ENCODE assay signal across 2 cellular contexts in genomic region chr3:116150655-116151054, GRCh38.
TF ChIP-seq lines count a peak whose summit lies in the region.

No MANE protein-coding gene starts in this region.

TF ChIP-seq in HepG2, 621 proteins besides CTCF, POLR2A, EP300 and RAD21:
- TF ChIP-seq ZNF891 (CRISPR knock-in tag; IDR thresholded peaks at IDR 0.05) (no peak), MAFF (IDR thresholded peaks at IDR 0.05; ENCODE audit: low read depth, low read length) (peak; percentile 76; the same call in 1 of the 2 replicates), MAFK (conservative IDR thresholded peaks at IDR 0.05 in 1 of 2, IDR thresholded peaks at IDR 0.05 in 1 of 2; ENCODE audit: low read length in 2 of 2) (peak; percentile 59 to 85; a peak in 3 of 4 replicates)

TF ChIP-seq in K562, 482 proteins besides CTCF, POLR2A, EP300 and RAD21:
- TF ChIP-seq ZNF764 (CRISPR knock-in tag; IDR thresholded peaks at IDR 0.05; ENCODE audit: low read depth), result no peak
- peak; percentile 84 for TF ChIP-seq ZNF316 (IDR thresholded peaks at IDR 0.05)
- TF ChIP-seq BHLHE40 (IDR thresholded peaks at IDR 0.05; ENCODE audit: low read length), result no peak
- no peak for TF ChIP-seq MITF (IDR thresholded peaks at IDR 0.05)
- TF ChIP-seq MAFG (tag; conservative IDR thresholded peaks at IDR 0.05), result peak; percentile 59
- no peak for TF ChIP-seq TBP (optimal IDR thresholded peaks at IDR 0.05; ENCODE audit: low read depth, low read length)
- no peak for TF ChIP-seq TAF15 (IDR thresholded peaks at IDR 0.05; ENCODE audit: low read depth, low read length)
- no peak for TF ChIP-seq TEAD2 (tag; IDR thresholded peaks at IDR 0.05)
- no peak for TF ChIP-seq NFIC (IDR thresholded peaks at IDR 0.05)
- TF ChIP-seq ZEB2 (IDR thresholded peaks at IDR 0.05), result no peak
- TF ChIP-seq MAFK (IDR thresholded peaks at IDR 0.05; ENCODE audit: low read length), result peak; percentile 50; the same call in 1 of the 2 replicates
- TF ChIP-seq TRIM24 (IDR thresholded peaks at IDR 0.05), result no peak
- no peak for TF ChIP-seq XRCC4 (IDR thresholded peaks at IDR 0.05; ENCODE audit: extremely low read depth, insufficient read depth, insufficient read length)
- no peak for TF ChIP-seq ZNF41 (CRISPR knock-in tag; conservative IDR thresholded peaks at IDR 0.05)
- TF ChIP-seq ZNF282 (CRISPR knock-in tag; IDR thresholded peaks at IDR 0.05), result no peak
- TF ChIP-seq FOXJ3 (CRISPR knock-in tag; IDR thresholded peaks at IDR 0.05), result no peak
- TF ChIP-seq MCM5 (IDR thresholded peaks at IDR 0.05; ENCODE audit: low read depth), result no peak
- no peak for TF ChIP-seq THAP7 (CRISPR knock-in tag; IDR thresholded peaks at IDR 0.05)
- no peak for TF ChIP-seq SIN3B (IDR thresholded peaks at IDR 0.05; ENCODE audit: low read depth)
- no peak for TF ChIP-seq RAD51 (IDR thresholded peaks at IDR 0.05; ENCODE audit: borderline replicate concordance, low read depth)
- no peak for TF ChIP-seq ETV6 (IDR thresholded peaks at IDR 0.05; ENCODE audit: borderline replicate concordance in 1 of 2, low read depth in 2 of 2, low read length in 1 of 2)
- TF ChIP-seq ETV6 (CRISPR knock-in tag; IDR thresholded peaks at IDR 0.05; ENCODE audit: borderline replicate concordance), result no peak
- no peak for TF ChIP-seq ZNF184 (CRISPR knock-in tag; IDR thresholded peaks at IDR 0.05)
- TF ChIP-seq MAFF (IDR thresholded peaks at IDR 0.05; ENCODE audit: low read length), result peak; percentile 63
- TF ChIP-seq ZNF133 (CRISPR knock-in tag; IDR thresholded peaks at IDR 0.05), result no peak
- TF ChIP-seq ZBTB43 (CRISPR knock-in tag; IDR thresholded peaks at IDR 0.05), result no peak
- TF ChIP-seq PRDM10 (IDR thresholded peaks at IDR 0.05; ENCODE audit: partially characterized antibody), result no peak
- no peak for TF ChIP-seq PML (IDR thresholded peaks at IDR 0.05; ENCODE audit: low read length)
- no peak for TF ChIP-seq MYC (IDR thresholded peaks at IDR 0.05; ENCODE audit: low read depth, low read length)
- no peak for TF ChIP-seq MYC (CRISPR knock-in tag; IDR thresholded peaks at IDR 0.05; ENCODE audit: borderline replicate concordance, low read depth)
- TF ChIP-seq ZBTB7A (IDR thresholded peaks at IDR 0.05; ENCODE audit: borderline replicate concordance, control insufficient read depth, low read depth, low read length), result no peak
- TF ChIP-seq CHCHD3 (CRISPR knock-in tag; IDR thresholded peaks at IDR 0.05), result no peak
- TF ChIP-seq ILF3 (IDR thresholded peaks at IDR 0.05; ENCODE audit: borderline replicate concordance), result no peak
- no peak for TF ChIP-seq MCM2 (IDR thresholded peaks at IDR 0.05; ENCODE audit: low read depth)
- TF ChIP-seq HIVEP1 (CRISPR knock-in tag; IDR thresholded peaks at IDR 0.05), result no peak
- TF ChIP-seq SAFB (IDR thresholded peaks at IDR 0.05; ENCODE audit: borderline replicate concordance, low read depth, low read length), result no peak
- no peak for TF ChIP-seq BRD4 (IDR thresholded peaks at IDR 0.05)
- TF ChIP-seq C11orf30 (IDR thresholded peaks at IDR 0.05; ENCODE audit: low read depth), result peak; percentile 75
- no peak for TF ChIP-seq CHD1 (IDR thresholded peaks at IDR 0.05; ENCODE audit: low read length)
- TF ChIP-seq RBM14 (IDR thresholded peaks at IDR 0.05; ENCODE audit: borderline replicate concordance, insufficient read depth, low read depth, low read length), result no peak
